ENCODE assay signal across 12 cellular contexts in the genomic region with DNA sequence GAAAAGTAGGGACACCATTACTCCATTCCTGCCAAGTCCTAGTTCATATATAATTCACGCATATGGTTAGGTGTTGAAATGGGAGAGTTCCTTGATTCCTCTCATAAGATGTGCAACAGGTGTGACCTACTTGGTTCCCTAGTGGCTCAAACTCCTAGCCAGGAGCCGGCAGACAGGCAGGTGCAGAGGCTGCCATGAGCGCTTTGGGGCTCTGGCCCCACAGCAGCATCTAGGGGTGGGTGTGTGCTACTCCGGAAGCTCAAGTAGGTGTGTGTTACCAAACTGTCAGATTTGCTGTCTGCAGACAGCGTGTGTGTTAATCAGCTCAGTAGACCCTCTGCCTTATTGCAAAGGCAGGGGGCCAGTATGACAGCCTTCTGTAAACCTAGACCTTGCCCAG.
"Had no signal": no experiment of that assay in that cellular context is flagged by ENCODE, and none has a peak within 500 bp of the region (broad histone marks: within the 10 kb centered on the region; RNA-seq: fewer than 3 reads in every experiment).

No MANE protein-coding gene starts in this region.

- H3K9me3 Mint-ChIP-seq: activated T-helper 1 cell treated with anti-CD3 and anti-CD28 coated beads, Interleukin-12 subunit alpha, Interleukin-12 subunit beta, Interleukin-2, Interleukin-4 antibody, amounts not matched to agents 30 ng/mL and 10 ng/mL and 1 ng/mL, durations not matched to agents 14 hours and 24 hours and 36 hours; type B pancreatic cell had no signal

- H3K4me3 ChIP-seq: heart left ventricle, suprapubic skin had no signal

- H3K27ac Mint-ChIP-seq: activated CD8-positive, alpha-beta T cell treated with anti-CD3 and anti-CD28 coated beads, Interleukin-2, amount 10 ng/mL, durations not matched to agents 7 days and 5 days; activated T-helper 1 cell treated with anti-CD3 and anti-CD28 coated beads, Interleukin-12 subunit alpha, Interleukin-12 subunit beta, Interleukin-2, Interleukin-4 antibody, amounts not matched to agents 30 ng/mL and 10 ng/mL and 1 ng/mL, durations not matched to agents 14 hours and 24 hours and 36 hours; type B pancreatic cell had no signal

- H3K27ac ChIP-seq: heart left ventricle, suprapubic skin had no signal

- H3K27me3 Mint-ChIP-seq: type B pancreatic cell had no signal

- H3K27me3 ChIP-seq: heart left ventricle, suprapubic skin had no signal

- H3K36me3 ChIP-seq: heart left ventricle, suprapubic skin had no signal

- H3K36me3 Mint-ChIP-seq: type B pancreatic cell had no signal

- DNase-seq: activated CD4-positive, alpha-beta T cell treated with anti-CD3 and anti-CD28 coated beads for 48 hours; activated CD8-positive, alpha-beta memory T cell treated with anti-CD3 and anti-CD28 coated beads, Interleukin-2, amount 50 U/mL, for 48 hours; activated CD8-positive, alpha-beta T cell treated with anti-CD3 and anti-CD28 coated beads, Interleukin-2, amount 10 ng/mL, durations not matched to agents 7 days and 5 days; activated naive CD4-positive, alpha-beta T cell; heart left ventricle; left ventricle myocardium superior; stimulated activated CD4-positive, alpha-beta T cell treated with anti-CD3 and anti-CD28 coated beads, Interleukin-4, amount 100 ng/mL, for 1 hour; stimulated activated CD8-positive, alpha-beta memory T cell treated with anti-CD3 and anti-CD28 coated beads, Interleukin-4, amount 100 ng/mL, for 48 hours; stimulated activated naive CD8-positive, alpha-beta T cell treated with anti-CD3 and anti-CD28 coated beads, Interleukin-15, Interleukin-2, amounts not matched to agents 100 U/mL and 50 U/mL, for 24 hours had no signal

- H3K9me3 ChIP-seq: heart left ventricle, suprapubic skin had no signal

- ATAC-seq: activated CD8-positive, alpha-beta T cell treated with anti-CD3 and anti-CD28 coated beads, Interleukin-2, amount 10 ng/mL, durations not matched to agents 7 days and 5 days; heart left ventricle; left ventricle myocardium superior; stimulated activated naive CD8-positive, alpha-beta T cell treated with anti-CD3 and anti-CD28 coated beads, Interleukin-15, Interleukin-2, amounts not matched to agents 100 U/mL and 50 U/mL, for 24 hours had no signal

- H3K4me1 ChIP-seq: heart left ventricle, suprapubic skin had no signal

- H3K4me3 Mint-ChIP-seq: activated CD8-positive, alpha-beta T cell treated with anti-CD3 and anti-CD28 coated beads, Interleukin-2, amount 10 ng/mL, durations not matched to agents 7 days and 5 days; activated T-helper 1 cell treated with anti-CD3 and anti-CD28 coated beads, Interleukin-12 subunit alpha, Interleukin-12 subunit beta, Interleukin-2, Interleukin-4 antibody, amounts not matched to agents 30 ng/mL and 10 ng/mL and 1 ng/mL, durations not matched to agents 14 hours and 24 hours and 36 hours; type B pancreatic cell had no signal
